In genomic region chr5:145233461-145233860, GRCh38 we compare ENCODE assay signal across 18 cellular contexts.
DNase-seq lines count a peak whose midpoint lies in the region; ATAC-seq, FAIRE-seq and TF ChIP-seq lines count a peak whose summit lies in the region.
"Had no signal": no experiment of that assay in that cellular context is flagged by ENCODE, and none has a peak within 500 bp of the region (broad histone marks: within the 10 kb centered on the region; RNA-seq: fewer than 3 reads in every experiment).

No MANE protein-coding gene starts in this region.

- no peak overlapping the region for H2AK9ac ChIP-seq in IMR-90 (replicated peaks; ENCODE audit: low read depth, low read length, poor library complexity)

- H4K91ac ChIP-seq in IMR-90 (ENCODE audit: insufficient read depth, low read depth, low read length), result no peak overlapping the region

- no peak overlapping the region for H3K56ac ChIP-seq in IMR-90 (ENCODE audit: extremely low read depth, insufficient read depth, low read length)

- POLR2A ChIA-PET in IMR-90 (lab: Charles Lee; ENCODE audit: unreplicated experiment) (no interaction called here), K562 (lab: Yijun Ruan, JAX) (no interaction called here)

- H2AFZ ChIP-seq in IMR-90 (replicated peaks; ENCODE audit: low read length, poor library complexity) (no peak overlapping the region), K562 (ENCODE audit: low read depth, low read length) (no peak overlapping the region)
- H2AFZ ChIP-seq: GM23338 had no signal

- no peak overlapping the region for H3K14ac ChIP-seq in IMR-90 (replicated peaks; ENCODE audit: low read depth, low read length)

- no peak overlapping the region for H2BK120ac ChIP-seq in IMR-90 (ENCODE audit: low read depth, low read length)

- H3K9me3 ChIP-seq in IMR-90 (ENCODE audit: control insufficient read depth, insufficient read depth, low read length) (no peaks in the 10 kb centered on the region), K562 (replicated peaks; ENCODE audit: control insufficient read depth, insufficient read depth, low read depth, low read length) (no peaks in the 10 kb centered on the region; the same call in 1 of the 2 replicates)
- H3K9me3 ChIP-seq: BLaER1, Caco-2, HAP-1 had no signal

- BruUV-seq in IMR-90 (replicated peaks; lab: Mats Ljungman, UMichigan), result no TSS peak
- no TSS peak for BruUV-seq in K562 (replicated peaks; lab: Mats Ljungman, UMichigan)

- H3K4me2 ChIP-seq in IMR-90 (ENCODE audit: low read depth, low read length) (no peak overlapping the region), K562 (ENCODE audit: insufficient read depth, low read length) (no peak overlapping the region)
- H3K4me2 ChIP-seq: BLaER1, GM23338 had no signal

- DNase-seq in IMR-90 (no peak), K562 (ENCODE audit: extremely low read depth in 1 of 4, low spot score in 3 of 4) (no peak), mucosa of gallbladder (ENCODE audit: low spot score) (peak; percentile 36), nucleus accumbens (lab: John Stamatoyannopoulos, UW) (no peak), NCI-H69 (lab: John Stamatoyannopoulos, UW) (no peak)
- DNase-seq: Caco-2; CD4-positive, CD25-positive, alpha-beta regulatory T cell; CD8-positive, alpha-beta T cell; DMS153; DND-41 had no signal

- H3K18ac ChIP-seq in IMR-90 (ENCODE audit: low read depth, low read length), result no peak overlapping the region

- no peak overlapping the region for H4K5ac ChIP-seq in IMR-90 (ENCODE audit: low read depth, low read length)

- no CpG with 5 or more reads among the region's 3 CpGs for WGBS in IMR-90 (ENCODE audit: extremely low coverage in 2 of 2, insufficient read length in 1 of 2), 2 experiments
- WGBS in K562 (ENCODE audit: insufficient coverage, low coverage, missing lambda C conversion rate), result 0% methylated on average over 3 of the region's 3 CpGs

- FAIRE-seq in K562 (lab: Jason Lieb, UNC), result no peak
- FAIRE-seq: G401.6, GM19239, H54 had no signal

- no peak overlapping the region for H2AK5ac ChIP-seq in IMR-90 (ENCODE audit: low read depth, low read length)

- H3K36me3 ChIP-seq in IMR-90 (ENCODE audit: control insufficient read depth, insufficient read depth, low read length), result no peaks in the 10 kb centered on the region
- H3K36me3 ChIP-seq in K562 (ENCODE audit: control insufficient read depth, insufficient read depth, low read length), result no peaks in the 10 kb centered on the region
- H3K36me3 ChIP-seq: BLaER1, HAP-1 had no signal

- no peak for TF ChIP-seq EP300 in K562 (IDR thresholded peaks at IDR 0.05; ENCODE audit: low read length)

- dilution Hi-C loops in IMR-90 (cut with HindIII; ENCODE audit: low sequenced_read_pairs, unreplicated experiment), result no loop called here

- no peak overlapping the region for H3K27ac ChIP-seq in IMR-90 (ENCODE audit: insufficient read depth, low read length)
- H3K27ac ChIP-seq in K562 (ENCODE audit: extremely low read depth, low read depth, low read length), result no peak overlapping the region
- H3K27ac ChIP-seq: BLaER1, C4-2B had no signal

- CTCF ChIA-PET in IMR-90 (lab: Yijun Ruan, JAX) (no interaction called here), K562 (lab: Yijun Ruan, JAX; ENCODE audit: low intra/inter-chr PET ratio) (no interaction called here)

- H3K23ac ChIP-seq in IMR-90 (ENCODE audit: low read depth, low read length), result no peak overlapping the region

- TF ChIP-seq RAD21 in IMR-90 (IDR thresholded peaks at IDR 0.05; ENCODE audit: low read length), result no peak
- no peak for TF ChIP-seq RAD21 in K562 (CRISPR knock-in tag; conservative IDR thresholded peaks at IDR 0.05 in 1 of 2, IDR thresholded peaks at IDR 0.05 in 1 of 2)

- H3K4me3 ChIP-seq in IMR-90 (ENCODE audit: insufficient read depth, low read depth, low read length) (no peak overlapping the region), K562 (no peak overlapping the region)
- H3K4me3 ChIP-seq: BLaER1, GM23338, HAP-1 had no signal

- H3K4ac ChIP-seq in IMR-90 (ENCODE audit: low read depth, low read length), result no peak overlapping the region

- H3K9me1 ChIP-seq in IMR-90 (ENCODE audit: insufficient read depth, low read length) (no peaks in the 10 kb centered on the region), K562 (ENCODE audit: control insufficient read depth, insufficient read depth, low read length) (no peaks in the 10 kb centered on the region)

- H2BK20ac ChIP-seq in IMR-90 (ENCODE audit: low read depth, low read length), result no peak overlapping the region

- H3K4me1 ChIP-seq in IMR-90 (ENCODE audit: control insufficient read depth, insufficient read depth, low read length), result no peaks in the 10 kb centered on the region; the same call in 1 of the 2 replicates
- no peaks in the 10 kb centered on the region for H3K4me1 ChIP-seq in K562 (replicated peaks in 1 of 2; ENCODE audit: control insufficient read depth in 2 of 2, insufficient read depth in 2 of 2, low read length in 2 of 2)
- H3K4me1 ChIP-seq: BLaER1, Caco-2, HAP-1 had no signal

- no peak overlapping the region for H2BK5ac ChIP-seq in IMR-90 (ENCODE audit: low read depth, low read length, poor library complexity, severe bottlenecking)

- no peak overlapping the region for H3K9ac ChIP-seq in IMR-90 (ENCODE audit: low read depth, low read length)
- H3K9ac ChIP-seq in K562 (ENCODE audit: insufficient read depth in 1 of 2, low read depth in 2 of 2, low read length in 2 of 2), result no peak overlapping the region
- H3K9ac ChIP-seq: BLaER1 had no signal

- intact Hi-C loops in IMR-90 (cut with micrococcal nuclease), result no loop called here
- intact Hi-C loops in K562 (cut with micrococcal nuclease), result loop anchor here (10.0 kb wide), 1 partner anchor 1029 kb away; no protein-coding TSS in a partner anchor

- H3K79me2 ChIP-seq in K562 (ENCODE audit: control insufficient read depth, insufficient read depth, low read length), result no peaks in the 10 kb centered on the region

- ATAC-seq in IMR-90 (ENCODE audit: low read depth) (no peak), K562 (no peak), HG02938 (IDR thresholded peaks at IDR 0.05; ENCODE audit: unreplicated experiment) (no peak)
- ATAC-seq: CD8-positive, alpha-beta T cell; GM23338 had no signal

- TF ChIP-seq POLR2A in IMR-90 (IDR thresholded peaks at IDR 0.05; ENCODE audit: low read depth, low read length), result no peak
- no peak for TF ChIP-seq POLR2A in K562 (conservative IDR thresholded peaks at IDR 0.05)

- TF ChIP-seq CTCF in IMR-90 (conservative IDR thresholded peaks at IDR 0.05; ENCODE audit: low read depth, low read length) (no peak), K562 (IDR thresholded peaks at IDR 0.05 in 2 of 3, conservative IDR thresholded peaks at IDR 0.05 in 1 of 3; ENCODE audit: insufficient read depth in 2 of 3, low read depth in 1 of 3, low read length in 3 of 3) (no peak)

- no peak overlapping the region for H4K8ac ChIP-seq in IMR-90 (ENCODE audit: low read depth in 2 of 2, low read length in 2 of 2)

- H3K27me3 ChIP-seq in IMR-90 (ENCODE audit: control insufficient read depth, insufficient read depth, low read length) (no peaks in the 10 kb centered on the region), K562 (ENCODE audit: control insufficient read depth in 2 of 2, insufficient read depth in 2 of 2, low read length in 2 of 2) (no peaks in the 10 kb centered on the region)
- H3K27me3 ChIP-seq: BLaER1 had no signal

- H3K79me1 ChIP-seq in IMR-90 (ENCODE audit: low read depth in 1 of 2, low read length in 2 of 2), result no peaks in the 10 kb centered on the region

- H2BK15ac ChIP-seq in IMR-90 (ENCODE audit: low read depth, low read length), result no peak overlapping the region

- in situ Hi-C loops in IMR-90 (cut with MboI; ENCODE audit: low sequenced_read_pairs), result no loop called here
- in situ Hi-C loops in K562 (cut with MboI), result no loop called here

- H4K20me1 ChIP-seq in IMR-90 (ENCODE audit: insufficient read depth, low read length) (no peaks in the 10 kb centered on the region), K562 (replicated peaks; ENCODE audit: control insufficient read depth, insufficient read depth, low read length) (no peaks in the 10 kb centered on the region)
- H4K20me1 ChIP-seq: BLaER1 had no signal

TF ChIP-seq in IMR-90, 13 proteins besides CTCF, POLR2A, EP300 and RAD21:
- TF ChIP-seq MAFK (IDR thresholded peaks at IDR 0.05; ENCODE audit: low read depth, low read length) (peak; percentile 63), ELK1 (IDR thresholded peaks at IDR 0.05; ENCODE audit: borderline replicate concordance, low read depth, low read length) (no peak)
TF ChIP-seq in IMR-90: peak in this region for 1.

TF ChIP-seq in K562, 482 proteins besides CTCF, POLR2A, EP300 and RAD21:
- TF ChIP-seq HLTF (IDR thresholded peaks at IDR 0.05), result no peak
- no peak for TF ChIP-seq MEIS2 (IDR thresholded peaks at IDR 0.05; ENCODE audit: partially characterized antibody)
- no peak for TF ChIP-seq CEBPG (CRISPR knock-in tag; IDR thresholded peaks at IDR 0.05)
- no peak for TF ChIP-seq CEBPG (tag; conservative IDR thresholded peaks at IDR 0.05 in 1 of 2, IDR thresholded peaks at IDR 0.05 in 1 of 2)
- peak; percentile 6; the same call in 1 of the 2 replicates for TF ChIP-seq ZNF316 (IDR thresholded peaks at IDR 0.05)
- TF ChIP-seq TCF3 (CRISPR knock-in tag; IDR thresholded peaks at IDR 0.05), result no peak
- TF ChIP-seq MAFF (IDR thresholded peaks at IDR 0.05; ENCODE audit: low read length), result peak; percentile 3; the same call in 1 of the 2 replicates
- TF ChIP-seq TAF1 (IDR thresholded peaks at IDR 0.05; ENCODE audit: control insufficient read depth, extremely low read depth, insufficient read depth, low read length, severe bottlenecking), result no peak
- TF ChIP-seq SMARCA4 (IDR thresholded peaks at IDR 0.05), result no peak
- TF ChIP-seq NR1H2 (CRISPR knock-in tag; IDR thresholded peaks at IDR 0.05), result no peak
- no peak for TF ChIP-seq ZNF121 (CRISPR knock-in tag; conservative IDR thresholded peaks at IDR 0.05)
- TF ChIP-seq WHSC1 (IDR thresholded peaks at IDR 0.05; ENCODE audit: low read length), result no peak
- TF ChIP-seq MITF (IDR thresholded peaks at IDR 0.05), result no peak
- TF ChIP-seq ASH1L (IDR thresholded peaks at IDR 0.05; ENCODE audit: borderline replicate concordance, low read depth, partially characterized antibody), result no peak
- no peak for TF ChIP-seq ZC3H8 (IDR thresholded peaks at IDR 0.05)
